ENCODE assay signal across 1 cellular context in the genomic region with DNA sequence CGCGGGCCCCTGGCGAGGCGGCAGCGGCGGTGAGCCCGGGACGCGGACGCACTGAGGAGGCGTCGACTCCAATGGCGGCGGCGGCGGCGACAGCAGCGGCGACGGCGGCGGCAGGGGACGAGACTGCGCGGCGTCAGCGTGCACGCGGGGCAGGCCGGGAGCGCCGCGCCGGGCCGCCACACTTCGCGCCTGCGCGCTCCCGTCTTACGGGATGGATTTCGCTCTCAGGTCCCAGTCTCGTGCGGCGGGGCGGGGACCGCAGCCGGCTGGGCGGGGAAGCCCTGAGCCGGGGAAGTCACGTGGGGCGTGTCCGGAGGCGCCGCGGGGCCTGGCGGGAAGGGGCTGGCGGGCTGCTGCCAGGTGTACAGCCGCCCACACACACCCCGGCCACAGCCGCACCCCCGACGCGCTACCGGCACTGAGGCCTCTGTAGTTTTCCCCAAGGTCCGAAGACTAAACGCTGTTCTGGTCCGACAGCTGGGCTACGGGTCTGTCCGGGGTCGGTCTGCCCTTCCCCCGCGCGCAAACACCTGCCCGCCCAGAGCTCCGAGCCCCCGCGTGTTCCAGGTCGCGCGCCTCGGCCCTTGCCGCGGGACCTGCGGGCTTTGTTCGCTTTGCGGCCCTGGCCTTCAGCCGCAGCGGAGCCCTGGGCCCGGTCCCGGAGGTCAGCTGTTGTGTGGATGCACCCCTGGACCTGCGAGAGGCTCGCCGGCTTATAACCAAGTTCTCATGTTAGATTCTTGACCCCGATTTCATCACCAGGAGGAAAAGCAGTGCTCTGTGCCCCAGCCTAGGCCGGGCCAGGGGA.
TF ChIP-seq lines count a peak whose summit lies in the region.

A gene (minus strand): TSS at position 91 of the 808 bp plus-strand sequence. CDS start 239 bp downstream, outside the sequence.

TF ChIP-seq in K562, 482 proteins besides CTCF, POLR2A, EP300 and RAD21 (continued from another document):
- TF ChIP-seq, protein P1, sequence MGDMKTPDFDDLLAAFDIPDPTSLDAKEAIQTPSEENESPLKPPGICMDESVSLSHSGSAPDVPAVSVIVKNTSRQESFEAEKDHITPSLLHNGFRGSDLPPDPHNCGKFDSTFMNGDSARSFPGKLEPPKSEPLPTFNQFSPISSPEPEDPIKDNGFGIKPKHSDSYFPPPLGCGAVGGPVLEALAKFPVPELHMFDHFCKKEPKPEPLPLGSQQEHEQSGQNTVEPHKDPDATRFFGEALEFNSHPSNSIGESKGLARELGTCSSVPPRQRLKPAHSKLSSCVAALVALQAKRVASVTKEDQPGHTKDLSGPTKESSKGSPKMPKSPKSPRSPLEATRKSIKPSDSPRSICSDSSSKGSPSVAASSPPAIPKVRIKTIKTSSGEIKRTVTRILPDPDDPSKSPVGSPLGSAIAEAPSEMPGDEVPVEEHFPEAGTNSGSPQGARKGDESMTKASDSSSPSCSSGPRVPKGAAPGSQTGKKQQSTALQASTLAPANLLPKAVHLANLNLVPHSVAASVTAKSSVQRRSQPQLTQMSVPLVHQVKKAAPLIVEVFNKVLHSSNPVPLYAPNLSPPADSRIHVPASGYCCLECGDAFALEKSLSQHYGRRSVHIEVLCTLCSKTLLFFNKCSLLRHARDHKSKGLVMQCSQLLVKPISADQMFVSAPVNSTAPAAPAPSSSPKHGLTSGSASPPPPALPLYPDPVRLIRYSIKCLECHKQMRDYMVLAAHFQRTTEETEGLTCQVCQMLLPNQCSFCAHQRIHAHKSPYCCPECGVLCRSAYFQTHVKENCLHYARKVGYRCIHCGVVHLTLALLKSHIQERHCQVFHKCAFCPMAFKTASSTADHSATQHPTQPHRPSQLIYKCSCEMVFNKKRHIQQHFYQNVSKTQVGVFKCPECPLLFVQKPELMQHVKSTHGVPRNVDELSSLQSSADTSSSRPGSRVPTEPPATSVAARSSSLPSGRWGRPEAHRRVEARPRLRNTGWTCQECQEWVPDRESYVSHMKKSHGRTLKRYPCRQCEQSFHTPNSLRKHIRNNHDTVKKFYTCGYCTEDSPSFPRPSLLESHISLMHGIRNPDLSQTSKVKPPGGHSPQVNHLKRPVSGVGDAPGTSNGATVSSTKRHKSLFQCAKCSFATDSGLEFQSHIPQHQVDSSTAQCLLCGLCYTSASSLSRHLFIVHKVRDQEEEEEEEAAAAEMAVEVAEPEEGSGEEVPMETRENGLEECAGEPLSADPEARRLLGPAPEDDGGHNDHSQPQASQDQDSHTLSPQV (IDR thresholded peaks at IDR 0.05), result peak; percentile 68
- TF ChIP-seq KDM2B (CRISPR knock-in tag; IDR thresholded peaks at IDR 0.05), result peak; percentile 71; the same call in 1 of the 2 replicates
- TF ChIP-seq NUFIP1 (IDR thresholded peaks at IDR 0.05; ENCODE audit: partially characterized antibody), result no peak
- TF ChIP-seq ELF1 (tag; IDR thresholded peaks at IDR 0.05), result no peak
- TF ChIP-seq SRSF9 (IDR thresholded peaks at IDR 0.05; ENCODE audit: borderline replicate concordance, low read depth, low read length), result no peak
- no peak for TF ChIP-seq HEY1 (CRISPR knock-in tag; IDR thresholded peaks at IDR 0.05; ENCODE audit: borderline replicate concordance)
- peak; percentile 60 for TF ChIP-seq SAP30 (IDR thresholded peaks at IDR 0.05; ENCODE audit: borderline replicate concordance, insufficient read depth, low read depth, low read length, poor library complexity, severe bottlenecking)
- TF ChIP-seq, protein P2, sequence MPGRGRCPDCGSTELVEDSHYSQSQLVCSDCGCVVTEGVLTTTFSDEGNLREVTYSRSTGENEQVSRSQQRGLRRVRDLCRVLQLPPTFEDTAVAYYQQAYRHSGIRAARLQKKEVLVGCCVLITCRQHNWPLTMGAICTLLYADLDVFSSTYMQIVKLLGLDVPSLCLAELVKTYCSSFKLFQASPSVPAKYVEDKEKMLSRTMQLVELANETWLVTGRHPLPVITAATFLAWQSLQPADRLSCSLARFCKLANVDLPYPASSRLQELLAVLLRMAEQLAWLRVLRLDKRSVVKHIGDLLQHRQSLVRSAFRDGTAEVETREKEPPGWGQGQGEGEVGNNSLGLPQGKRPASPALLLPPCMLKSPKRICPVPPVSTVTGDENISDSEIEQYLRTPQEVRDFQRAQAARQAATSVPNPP (IDR thresholded peaks at IDR 0.05; ENCODE audit: borderline replicate concordance, insufficient read depth, insufficient read length), result no peak
- TF ChIP-seq FOXM1 (IDR thresholded peaks at IDR 0.05; ENCODE audit: low read depth), result no peak
- no peak for TF ChIP-seq FOXM1 (CRISPR knock-in tag; IDR thresholded peaks at IDR 0.05; ENCODE audit: low read depth)
